ENCODE assay signal across 8 cellular contexts in genomic region chr2:85419009-85419711, GRCh38. TPM values are rescaled to one million over a fixed set of nuclear protein-coding genes. Genes with fewer than 3 reads are reported as not detected.
A peak's percentile ranks its signal among the peaks of the same experiment; 100 is the strongest.
DNase-seq lines count a peak whose midpoint lies in the region; ATAC-seq, FAIRE-seq and TF ChIP-seq lines count a peak whose summit lies in the region.

No MANE protein-coding gene starts in this region.

- no peak for ATAC-seq in PC-3
- no peak for ATAC-seq in GM18858 (IDR thresholded peaks at IDR 0.05; ENCODE audit: unreplicated experiment)

- 0 out of 2 replicates have a peak, but pooled peaks cover 8% of the 10 kb centered on the region for H3K79me2 ChIP-seq in PC-3 (ENCODE audit: low read length)
- peaks cover 3% of the 10 kb centered on the region for H3K79me2 ChIP-seq in parathyroid adenoma

- H2AFZ ChIP-seq in PC-3 (ENCODE audit: low read length) = peak overlapping the region; percentile 100
- H2AFZ ChIP-seq in parathyroid adenoma = peak overlapping the region; percentile 94

- H3K9me3 ChIP-seq in PC-3 (ENCODE audit: low read length) (no peaks in the 10 kb centered on the region), esophagus (ENCODE audit: control insufficient read depth in 2 of 2, insufficient read depth in 1 of 2, low read depth in 1 of 2, low read length in 1 of 2) (no peaks in the 10 kb centered on the region), parathyroid adenoma (ENCODE audit: control insufficient read depth, low read length) (no peaks in the 10 kb centered on the region)

- H3K27ac ChIP-seq in PC-3 (ENCODE audit: low read length) = peak overlapping the region; percentile 64
- H3K27ac ChIP-seq in esophagus (ENCODE audit: low read depth in 2 of 2, low read length in 1 of 2) = peak overlapping the region; percentile 96 to 97
- H3K27ac ChIP-seq in parathyroid adenoma = peak overlapping the region; percentile 92

- TF ChIP-seq POLR2A in GM12892 (IDR thresholded peaks at IDR 0.05; ENCODE audit: low read depth, low read length) = peak; percentile 13; the same call in 1 of the 2 replicates

- peaks cover 14% of the 10 kb centered on the region for H3F3A ChIP-seq in PC-3 (ENCODE audit: low read length, unreplicated experiment)

- FAIRE-seq in GM12892 (lab: Jason Lieb, UNC) = no peak

- DNase-seq in GM12892 (ENCODE audit: insufficient read length) = no peak
- peak; percentile 14 for DNase-seq in PC-3
- DNase-seq in MV-4-11 (lab: John Stamatoyannopoulos, UW) = no peak
- DNase-seq in HuH-7 (ENCODE audit: low spot score) = no peak
- DNase-seq in NK-92 treated with Interleukin-12 subunit alpha and Interleukin-12 subunit beta, amount 100 ng/mL, for 24 hours (lab: John Stamatoyannopoulos, UW) = no peak

- POLR2A ChIA-PET in PC-3 (lab: Charles Lee; ENCODE audit: unreplicated experiment) = interaction anchor here (0.6 to 0.7 kb wide), 2 partner anchors 115 to 120 kb away, joined by 3 to 5 read pairs; partner anchors contain the start of gene MAT2A

- H3K27me3 ChIP-seq in PC-3 (ENCODE audit: low read length) (no peaks in the 10 kb centered on the region), esophagus (ENCODE audit: control insufficient read depth in 1 of 2, insufficient read depth in 2 of 2, low read length in 2 of 2) (no peaks in the 10 kb centered on the region), parathyroid adenoma (ENCODE audit: control insufficient read depth, insufficient read depth, low read length) (no peaks in the 10 kb centered on the region)

- H3K4me1 ChIP-seq in PC-3 (ENCODE audit: insufficient read depth, low read length) (peaks cover 43% of the 10 kb centered on the region), esophagus (ENCODE audit: control insufficient read depth in 2 of 2, insufficient read depth in 2 of 2, low read length in 1 of 2) (peaks cover 11 to 23% of the 10 kb centered on the region in 2 donors), parathyroid adenoma (peaks cover 40% of the 10 kb centered on the region)

- 48 to 53% methylated on average over 17 of the region's 17 CpGs for WGBS in esophagus, 2 donors

- peak overlapping the region; percentile 82 for H3K4me2 ChIP-seq in PC-3 (ENCODE audit: low read length)
- H3K4me2 ChIP-seq in parathyroid adenoma (ENCODE audit: low read length) = peak overlapping the region; percentile 91

- H3K9ac ChIP-seq in PC-3 (ENCODE audit: low read length) (peak overlapping the region; percentile 86), parathyroid adenoma (peak overlapping the region; percentile 77)

- CTCF ChIA-PET in PC-3 (lab: Charles Lee) = interaction anchor here (1.2 kb wide), 1 partner anchor 133 kb away, joined by 10 read pairs; no protein-coding TSS in a partner anchor

- TF ChIP-seq CTCF in PC-3 (conservative IDR thresholded peaks at IDR 0.05; ENCODE audit: low read depth, low read length) = no peak
- TF ChIP-seq CTCF in parathyroid adenoma (IDR thresholded peaks at IDR 0.05) = no peak

- intact Hi-C loops in PC-3 (cut with micrococcal nuclease) = no loop called here

- H4K20me1 ChIP-seq in PC-3 (ENCODE audit: low read length) = no peaks in the 10 kb centered on the region

- H3K4me3 ChIP-seq in PC-3 (ENCODE audit: low read length) = peak overlapping the region; percentile 92
- peak overlapping the region; percentile 74 to 86 for H3K4me3 ChIP-seq in esophagus (ENCODE audit: low read depth in 1 of 2, low read length in 2 of 2)
- H3K4me3 ChIP-seq in parathyroid adenoma (ENCODE audit: low read depth, low read length) = peak overlapping the region; percentile 82

- H3K36me3 ChIP-seq in PC-3 (ENCODE audit: low read depth, low read length) (no peaks in the 10 kb centered on the region), esophagus (ENCODE audit: control insufficient read depth in 2 of 2, insufficient read depth in 2 of 2, low read length in 1 of 2) (no peaks in the 10 kb centered on the region), parathyroid adenoma (ENCODE audit: control insufficient read depth, insufficient read depth, low read length) (no peaks in the 10 kb centered on the region)

- no peaks in the 10 kb centered on the region for H3K9me2 ChIP-seq in PC-3 (replicated peaks; ENCODE audit: low read length)

- TSS peak; percentile 75 for BruUV-seq in PC-3 (replicated peaks; lab: Mats Ljungman, UMichigan)

RNA-seq across cellular contexts. Expression of gene SH2D6, which starts 0.6 kb away (rescaled TPM):
- not detected for polyA plus RNA-seq in GM12892 (2012; ENCODE audit: missing spikeins)
- total RNA-seq in PC-3 (2014; rRNA removed) = 0.12 TPM in 1 of 2 replicates, not detected in the other
- under 1 TPM; 0.07 to 0.14 TPM for polyA plus RNA-seq in esophagus

RNA-seq across cellular contexts. Expression of gene CAPG, which starts 9.0 kb away (rescaled TPM):
- 108 TPM for polyA plus RNA-seq in GM12892 (2012; ENCODE audit: missing spikeins)
- 221 and 260 TPM in 2 replicates for total RNA-seq in PC-3 (2014; rRNA removed)
- polyA plus RNA-seq in esophagus = 100 to 1,000 TPM; 273 to 297 TPM
